In the genomic region with DNA sequence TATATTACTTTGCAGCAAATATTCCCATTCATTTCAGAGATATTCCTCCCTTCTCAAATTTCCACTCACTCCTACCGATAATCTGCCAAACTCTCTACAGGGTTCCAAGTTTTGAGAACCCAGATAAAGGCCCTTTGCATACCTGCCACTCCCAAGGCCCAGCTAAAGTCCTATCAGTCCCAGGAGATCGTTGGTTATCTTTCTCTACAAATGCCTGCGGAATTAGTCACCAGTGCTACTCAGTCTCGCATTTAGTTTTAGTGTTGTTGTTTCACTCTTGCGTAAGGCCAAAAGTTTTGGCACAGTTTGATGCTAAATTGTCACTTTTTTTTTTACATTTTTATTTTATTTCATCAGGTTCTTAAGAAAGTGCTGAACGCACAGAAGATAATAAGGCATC, we compare ENCODE assay signal across 12 cellular contexts. TPM values are rescaled to one million over a fixed set of nuclear protein-coding genes. Genes with fewer than 3 reads are reported as not detected.
DNase-seq lines count a peak whose midpoint lies in the region; ATAC-seq, FAIRE-seq and TF ChIP-seq lines count a peak whose summit lies in the region.
"Had no signal": no experiment of that assay in that cellular context is flagged by ENCODE, and none has a peak within 500 bp of the region (broad histone marks: within the 10 kb centered on the region; RNA-seq: fewer than 3 reads in every experiment).

No MANE protein-coding gene starts in this region.

- peaks cover 4% of the 10 kb centered on the region for H3F3A ChIP-seq in SK-N-SH (replicated peaks; ENCODE audit: insufficient read depth)

- no peak for FAIRE-seq in GM12891 (lab: Jason Lieb, UNC)

- H4K20me1 ChIP-seq in SK-N-SH (ENCODE audit: insufficient read depth) = no peaks in the 10 kb centered on the region

- CTCF ChIA-PET in SK-N-SH (lab: Yijun Ruan, JAX) = no interaction called here

- no peaks in the 10 kb centered on the region for H3K9me2 ChIP-seq in SK-N-SH

- POLR2A ChIA-PET in SK-N-SH (lab: Yijun Ruan, JAX) = no interaction called here

- H3K27ac ChIP-seq in SK-N-SH (ENCODE audit: low read depth in 2 of 2, low read length in 1 of 2) = no peak overlapping the region; a peak in 1 of 4 replicates
- no peak overlapping the region for H3K27ac ChIP-seq in foreskin keratinocyte
- H3K27ac ChIP-seq in Peyer's patch = no peak overlapping the region

- no peaks in the 10 kb centered on the region for H3K9me3 ChIP-seq in SK-N-SH
- no peaks in the 10 kb centered on the region for H3K9me3 ChIP-seq in Peyer's patch

- H3K36me3 ChIP-seq in SK-N-SH (replicated peaks in 1 of 2; ENCODE audit: control insufficient read depth in 1 of 2, insufficient read depth in 2 of 2, low read length in 1 of 2) (no peaks in the 10 kb centered on the region), Peyer's patch (no peaks in the 10 kb centered on the region)

- WGBS in SK-N-SH (ENCODE audit: low lambda C conversion rate) = 29% methylated on average over 6 of the region's 6 CpGs

- DNase-seq in ELF-1 (ENCODE audit: low read depth, low spot score) (peak; percentile 65), SK-N-SH (no peak), foreskin keratinocyte (peak; percentile 60 to 68), sciatic nerve (ENCODE audit: low spot score) (no peak), GM12891 (ENCODE audit: insufficient read length, low spot score) (no peak), Peyer's patch (no peak)
- no peak for DNase-seq in stimulated activated CD4-positive, alpha-beta T cell treated with anti-CD3 and anti-CD28 coated beads, Interleukin-15, amount 100 ng/mL, for 24 hours
- DNase-seq: activated T-cell treated with anti-CD3 and anti-CD28 coated beads, Interleukin-2, amount 50 U/mL, for 24 hours; cortex of kidney; NCI-H510A; retina had no signal

- intact Hi-C loops in sciatic nerve (cut with DNase I) = no loop called here

- TF ChIP-seq POLR2A in GM12891 (IDR thresholded peaks at IDR 0.05; ENCODE audit: low read depth, low read length) (no peak), Peyer's patch (IDR thresholded peaks at IDR 0.05) (no peak)

- H3K27me3 ChIP-seq in SK-N-SH (ENCODE audit: insufficient read depth) (no peaks in the 10 kb centered on the region), foreskin keratinocyte (no peaks in the 10 kb centered on the region), Peyer's patch (no peaks in the 10 kb centered on the region)

- no peaks in the 10 kb centered on the region for H3K79me2 ChIP-seq in SK-N-SH (ENCODE audit: insufficient read depth)

- ATAC-seq in foreskin keratinocyte (peak; percentile 70), sciatic nerve (peak; percentile 70), GM19467 (IDR thresholded peaks at IDR 0.05; ENCODE audit: unreplicated experiment) (no peak)

- H3K9ac ChIP-seq in SK-N-SH = no peak overlapping the region

- TF ChIP-seq CTCF in SK-N-SH (IDR thresholded peaks at IDR 0.05) = no peak
- TF ChIP-seq CTCF in foreskin keratinocyte (conservative IDR thresholded peaks at IDR 0.05) = no peak
- no peak for TF ChIP-seq CTCF in Peyer's patch (IDR thresholded peaks at IDR 0.05)

- H3K4me1 ChIP-seq in SK-N-SH (ENCODE audit: control insufficient read depth in 1 of 2, insufficient read depth in 2 of 2, low read depth in 1 of 2, low read length in 1 of 2) (peaks cover 0 to 18% of the 10 kb centered on the region in 2 experiments; a peak in 2 of 4 replicates), foreskin keratinocyte (peaks cover 20% of the 10 kb centered on the region), Peyer's patch (no peaks in the 10 kb centered on the region)

- no peak overlapping the region for H2AFZ ChIP-seq in SK-N-SH (ENCODE audit: low read depth)

- no peak for TF ChIP-seq RAD21 in SK-N-SH (IDR thresholded peaks at IDR 0.05; ENCODE audit: low read length)

- H3K4me2 ChIP-seq in SK-N-SH = no peak overlapping the region

- TF ChIP-seq EP300 in SK-N-SH (IDR thresholded peaks at IDR 0.05; ENCODE audit: borderline replicate concordance in 1 of 2, low read depth in 1 of 2, low read length in 1 of 2) = peak in 1 of 2 experiments; percentile 45; a peak in 1 of 4 replicates

- H3K4me3 ChIP-seq in SK-N-SH (ENCODE audit: low read depth in 2 of 2, low read length in 1 of 2) (no peak overlapping the region), Peyer's patch (no peak overlapping the region)

TF ChIP-seq in SK-N-SH, 30 proteins besides CTCF, POLR2A, EP300 and RAD21:
- no peak for TF ChIP-seq MXI1 (IDR thresholded peaks at IDR 0.05; ENCODE audit: low read depth, low read length)
- TF ChIP-seq FOSL2 (IDR thresholded peaks at IDR 0.05; ENCODE audit: borderline replicate concordance, low read depth) = peak; percentile 53; the same call in 1 of the 2 replicates
- TF ChIP-seq JUND (IDR thresholded peaks at IDR 0.05) = peak; percentile 72
- TF ChIP-seq, protein P1, sequence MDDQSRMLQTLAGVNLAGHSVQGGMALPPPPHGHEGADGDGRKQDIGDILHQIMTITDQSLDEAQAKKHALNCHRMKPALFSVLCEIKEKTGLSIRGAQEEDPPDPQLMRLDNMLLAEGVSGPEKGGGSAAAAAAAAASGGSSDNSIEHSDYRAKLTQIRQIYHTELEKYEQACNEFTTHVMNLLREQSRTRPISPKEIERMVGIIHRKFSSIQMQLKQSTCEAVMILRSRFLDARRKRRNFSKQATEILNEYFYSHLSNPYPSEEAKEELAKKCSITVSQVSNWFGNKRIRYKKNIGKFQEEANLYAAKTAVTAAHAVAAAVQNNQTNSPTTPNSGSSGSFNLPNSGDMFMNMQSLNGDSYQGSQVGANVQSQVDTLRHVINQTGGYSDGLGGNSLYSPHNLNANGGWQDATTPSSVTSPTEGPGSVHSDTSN (IDR thresholded peaks at IDR 0.05) = 0 out of 2 replicates have a peak, but pooled peaks have one; percentile 16
- TF ChIP-seq RXRA (IDR thresholded peaks at IDR 0.05; ENCODE audit: borderline replicate concordance, low read depth) = no peak
- peak; percentile 45 for TF ChIP-seq NFIC (IDR thresholded peaks at IDR 0.05; ENCODE audit: borderline replicate concordance)
- TF ChIP-seq EZH2phosphoT487 (IDR thresholded peaks at IDR 0.05; ENCODE audit: borderline replicate concordance, low read depth) = no peak
- TF ChIP-seq TCF12 (IDR thresholded peaks at IDR 0.05) = 0 out of 2 replicates have a peak, but pooled peaks have one; percentile 51
- TF ChIP-seq TEAD4 (IDR thresholded peaks at IDR 0.05; ENCODE audit: borderline replicate concordance, insufficient read depth) = 0 out of 2 replicates have a peak, but pooled peaks have one; percentile 24

TF ChIP-seq in GM12891, 5 proteins besides CTCF, POLR2A, EP300 and RAD21:
- TF ChIP-seq TAF1 (IDR thresholded peaks at IDR 0.05; ENCODE audit: low read depth, low read length) (no peak), PAX5 (IDR thresholded peaks at IDR 0.05; ENCODE audit: insufficient read depth, low read length, severe bottlenecking) (no peak), POU2F2 (IDR thresholded peaks at IDR 0.05; ENCODE audit: low read depth, low read length) (no peak), SPI1 (IDR thresholded peaks at IDR 0.05; ENCODE audit: low read depth, low read length) (no peak), POLR2AphosphoS5 (IDR thresholded peaks at IDR 0.05; ENCODE audit: low read depth, low read length) (no peak)
TF ChIP-seq in GM12891: peak in this region for 0.

RNA-seq across cellular contexts. Expression of a gene that starts 29.2 kb away (rescaled TPM):
- 3.0 and 3.1 TPM in 2 replicates for polyA plus RNA-seq in SK-N-SH (2012; rRNA removed)
- 2.8 and 3.0 TPM in 2 replicates for polyA plus RNA-seq in SK-N-SH (2012; cell fraction: cytosol; rRNA removed)
- 2.8 and 4.3 TPM in 2 replicates for polyA plus RNA-seq in SK-N-SH (2012; cell fraction: nucleus; rRNA removed)
- 5.8 and 9.8 TPM in 2 replicates for total RNA-seq in foreskin keratinocyte
- polyA plus RNA-seq in foreskin keratinocyte = 0.94 and 1.1 TPM in 2 replicates
- total RNA-seq in sciatic nerve = 44.5 TPM
- polyA plus RNA-seq in GM12891 (2012; ENCODE audit: low read depth, missing spikeins) = 3.4 TPM
- 10 to 100 TPM in 3 of 4 donors, 1 to 10 TPM in 1; 3.3 to 86.6 (median 16.3) TPM for total RNA-seq in Peyer's patch

Comparison
In these comparisons a context has a peak if more than half of its experiments do, and no peak if none do; other contexts are left out.
1. DNase-seq: peak in ELF-1 (single experiment) and foreskin keratinocyte (2 of 2); none in SK-N-SH (single experiment), sciatic nerve (single experiment), stimulated activated CD4-positive, alpha-beta T cell treated with anti-CD3 and anti-CD28 coated beads, Interleukin-15, amount 100 ng/mL, for 24 hours (single experiment), GM12891 (single experiment) and Peyer's patch (0 of 3).